ENCODE assay signal across 1 cellular context in the genomic region with DNA sequence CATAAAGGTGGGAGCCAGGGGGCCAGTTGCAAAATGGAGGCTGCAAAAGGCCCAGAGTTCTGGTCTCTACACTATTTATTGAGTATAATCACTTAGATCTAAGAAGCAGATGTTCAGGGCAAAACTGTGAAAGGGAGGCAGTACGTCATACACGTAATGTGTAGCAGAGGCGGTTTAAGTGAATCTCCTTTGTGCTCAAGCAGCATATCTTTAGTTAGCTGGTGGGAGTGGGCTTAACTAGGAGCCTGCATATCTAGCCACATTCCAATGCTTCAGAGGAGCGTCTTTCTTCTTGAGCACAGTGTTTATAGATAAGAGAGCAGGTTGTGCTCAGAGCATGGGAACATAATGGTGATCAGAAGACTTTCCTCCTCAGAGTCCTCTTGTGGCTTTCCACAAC.
TF ChIP-seq lines count a peak whose summit lies in the region.
"Not testable (repeated sequence)": the region's sequence is repeated elsewhere in the genome, so short reads cannot be mapped to it uniquely, and the experiment has no call there.

No MANE protein-coding gene starts in this region.

TF ChIP-seq in K562, 482 proteins besides CTCF, POLR2A, EP300 and RAD21:
- peak; percentile 89 for TF ChIP-seq CREM (IDR thresholded peaks at IDR 0.05; ENCODE audit: low read depth)
- TF ChIP-seq ATF1 (CRISPR knock-in tag; IDR thresholded peaks at IDR 0.05); MYNN (CRISPR knock-in tag; IDR thresholded peaks at IDR 0.05); JUND (tag; IDR thresholded peaks at IDR 0.05; ENCODE audit: borderline replicate concordance, low read depth, low read length); CREB1 (IDR thresholded peaks at IDR 0.05); FOXM1 (CRISPR knock-in tag; IDR thresholded peaks at IDR 0.05; ENCODE audit: low read depth); TEAD4 (CRISPR knock-in tag; IDR thresholded peaks at IDR 0.05; ENCODE audit: borderline replicate concordance): not testable (repeated sequence)
- TF ChIP-seq ATF1 (tag; IDR thresholded peaks at IDR 0.05), result peak; percentile 75
- peak; percentile 44; the same call in 1 of the 2 replicates for TF ChIP-seq CTBP1 (IDR thresholded peaks at IDR 0.05; ENCODE audit: borderline replicate concordance)
- peak; percentile 46; the same call in 1 of the 2 replicates for TF ChIP-seq SMARCE1 (IDR thresholded peaks at IDR 0.05)
- 0 out of 2 replicates have a peak, but pooled peaks have one; percentile 14 for TF ChIP-seq PHF8 (IDR thresholded peaks at IDR 0.05; ENCODE audit: borderline replicate concordance, low read length)
- peak; percentile 75; the same call in 1 of the 2 replicates for TF ChIP-seq ATF7 (IDR thresholded peaks at IDR 0.05)
- peak; percentile 30 for TF ChIP-seq HDAC3 (IDR thresholded peaks at IDR 0.05; ENCODE audit: borderline replicate concordance, partially characterized antibody)
- 0 out of 2 replicates have a peak, but pooled peaks have one; percentile 25 for TF ChIP-seq MTA1 (IDR thresholded peaks at IDR 0.05; ENCODE audit: borderline replicate concordance)
- peak; percentile 79 for TF ChIP-seq NCOR1 (IDR thresholded peaks at IDR 0.05)
- TF ChIP-seq, protein P1, sequence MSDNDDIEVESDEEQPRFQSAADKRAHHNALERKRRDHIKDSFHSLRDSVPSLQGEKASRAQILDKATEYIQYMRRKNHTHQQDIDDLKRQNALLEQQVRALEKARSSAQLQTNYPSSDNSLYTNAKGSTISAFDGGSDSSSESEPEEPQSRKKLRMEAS (CRISPR knock-in tag; IDR thresholded peaks at IDR 0.05), result peak; percentile 40; the same call in 1 of the 2 replicates
- TF ChIP-seq TAL1 (IDR thresholded peaks at IDR 0.05), result peak; percentile 80
- TF ChIP-seq MYNN (IDR thresholded peaks at IDR 0.05), result 0 out of 2 replicates have a peak, but pooled peaks have one; percentile 18
- peak; percentile 89 for TF ChIP-seq CBFA2T2 (conservative IDR thresholded peaks at IDR 0.05)
- peak; percentile 54 for TF ChIP-seq NFIC (IDR thresholded peaks at IDR 0.05)
- 0 out of 2 replicates have a peak, but pooled peaks have one; percentile 17 for TF ChIP-seq PML (IDR thresholded peaks at IDR 0.05; ENCODE audit: low read length)
- TF ChIP-seq L3MBTL2 (IDR thresholded peaks at IDR 0.05), result peak; percentile 25; the same call in 1 of the 2 replicates
- peak; percentile 31; the same call in 1 of the 2 replicates for TF ChIP-seq EGR1 (conservative IDR thresholded peaks at IDR 0.05)
- TF ChIP-seq SOX6 (IDR thresholded peaks at IDR 0.05), result peak; percentile 79
- 0 out of 2 replicates have a peak, but pooled peaks have one; percentile 19 for TF ChIP-seq JUND (IDR thresholded peaks at IDR 0.05; ENCODE audit: borderline replicate concordance, low read depth, low read length)
- peak; percentile 37; the same call in 1 of the 2 replicates for TF ChIP-seq STAT5A (IDR thresholded peaks at IDR 0.05; ENCODE audit: borderline replicate concordance, low read length)
- peak; percentile 61 to 84; a peak in 3 of 4 replicates for TF ChIP-seq TRIM24 (IDR thresholded peaks at IDR 0.05)
- TF ChIP-seq MNT (conservative IDR thresholded peaks at IDR 0.05), result peak in 1 of 2 experiments; percentile 3; a peak in 1 of 4 replicates
- TF ChIP-seq ARID1B (IDR thresholded peaks at IDR 0.05), result peak; percentile 85
- peak; percentile 57; the same call in 1 of the 2 replicates for TF ChIP-seq CREB1 (CRISPR knock-in tag; IDR thresholded peaks at IDR 0.05)
- TF ChIP-seq TCF3 (CRISPR knock-in tag; IDR thresholded peaks at IDR 0.05), result peak; percentile 79
- peak; percentile 60 for TF ChIP-seq SMARCA4 (IDR thresholded peaks at IDR 0.05)
- TF ChIP-seq TEAD1 (CRISPR knock-in tag; IDR thresholded peaks at IDR 0.05), result peak; percentile 39 to 91; a peak in 3 of 4 replicates
- TF ChIP-seq GATA2 (CRISPR knock-in tag; IDR thresholded peaks at IDR 0.05), result peak; percentile 68
- peak in 1 of 2 experiments; percentile 44; a peak in 2 of 4 replicates for TF ChIP-seq RCOR1 (IDR thresholded peaks at IDR 0.05; ENCODE audit: borderline replicate concordance in 1 of 2, low read depth in 2 of 2, low read length in 2 of 2)
- peak; percentile 56 for TF ChIP-seq ZFX (CRISPR knock-in tag; IDR thresholded peaks at IDR 0.05)
- TF ChIP-seq FOXA3 (CRISPR knock-in tag; conservative IDR thresholded peaks at IDR 0.05 in 1 of 2, IDR thresholded peaks at IDR 0.05 in 1 of 2), result peak in 1 of 2 experiments; percentile 16; a peak in 1 of 4 replicates
- TF ChIP-seq, protein P2, sequence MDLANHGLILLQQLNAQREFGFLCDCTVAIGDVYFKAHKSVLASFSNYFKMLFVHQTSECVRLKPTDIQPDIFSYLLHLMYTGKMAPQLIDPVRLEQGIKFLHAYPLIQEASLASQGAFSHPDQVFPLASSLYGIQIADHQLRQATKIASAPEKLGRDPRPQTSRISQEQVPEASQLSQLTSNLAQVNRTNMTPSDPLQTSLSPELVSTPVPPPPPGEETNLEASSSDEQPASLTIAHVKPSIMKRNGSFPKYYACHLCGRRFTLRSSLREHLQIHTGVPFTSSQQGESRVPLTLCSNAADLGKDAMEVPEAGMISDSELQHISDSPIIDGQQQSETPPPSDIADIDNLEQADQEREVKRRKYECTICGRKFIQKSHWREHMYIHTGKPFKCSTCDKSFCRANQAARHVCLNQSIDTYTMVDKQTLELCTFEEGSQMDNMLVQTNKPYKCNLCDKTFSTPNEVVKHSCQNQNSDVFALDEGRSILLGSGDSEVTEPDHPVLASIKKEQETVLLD (IDR thresholded peaks at IDR 0.05), result peak; percentile 39; the same call in 1 of the 2 replicates
- peak; percentile 33; the same call in 1 of the 2 replicates for TF ChIP-seq FOXM1 (IDR thresholded peaks at IDR 0.05; ENCODE audit: low read depth)
- peak; percentile 64; the same call in 1 of the 2 replicates for TF ChIP-seq POLR2AphosphoS5 (IDR thresholded peaks at IDR 0.05; ENCODE audit: control insufficient read depth, insufficient read depth, low read depth, low read length)
- peak; percentile 74 for TF ChIP-seq CXXC5 (CRISPR knock-in tag; IDR thresholded peaks at IDR 0.05)
- TF ChIP-seq, protein P3, sequence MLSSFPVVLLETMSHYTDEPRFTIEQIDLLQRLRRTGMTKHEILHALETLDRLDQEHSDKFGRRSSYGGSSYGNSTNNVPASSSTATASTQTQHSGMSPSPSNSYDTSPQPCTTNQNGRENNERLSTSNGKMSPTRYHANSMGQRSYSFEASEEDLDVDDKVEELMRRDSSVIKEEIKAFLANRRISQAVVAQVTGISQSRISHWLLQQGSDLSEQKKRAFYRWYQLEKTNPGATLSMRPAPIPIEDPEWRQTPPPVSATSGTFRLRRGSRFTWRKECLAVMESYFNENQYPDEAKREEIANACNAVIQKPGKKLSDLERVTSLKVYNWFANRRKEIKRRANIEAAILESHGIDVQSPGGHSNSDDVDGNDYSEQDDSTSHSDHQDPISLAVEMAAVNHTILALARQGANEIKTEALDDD (IDR thresholded peaks at IDR 0.05), result peak; percentile 99
- peak in 1 of 2 experiments; percentile 38; a peak in 2 of 4 replicates for TF ChIP-seq NRF1 (conservative IDR thresholded peaks at IDR 0.05 in 1 of 2, IDR thresholded peaks at IDR 0.05 in 1 of 2)
- 0 out of 4 replicates have a peak, but pooled peaks of 1 of the 2 experiments have one; percentile 10 for TF ChIP-seq KDM1A (IDR thresholded peaks at IDR 0.05)
- peak; percentile 91 for TF ChIP-seq CBFA2T3 (IDR thresholded peaks at IDR 0.05)
- TF ChIP-seq FOXK2 (conservative IDR thresholded peaks at IDR 0.05 in 1 of 2, IDR thresholded peaks at IDR 0.05 in 1 of 2; ENCODE audit: low read depth in 2 of 2), result 0 out of 4 replicates have a peak, but pooled peaks of 1 of the 2 experiments have one; percentile 18
- peak; percentile 73; the same call in 1 of the 2 replicates for TF ChIP-seq KLF16 (IDR thresholded peaks at IDR 0.05)
- peak in 1 of 2 experiments; percentile 38; a peak in 2 of 4 replicates for TF ChIP-seq MAZ (CRISPR knock-in tag; conservative IDR thresholded peaks at IDR 0.05 in 1 of 2, IDR thresholded peaks at IDR 0.05 in 1 of 2)
- TF ChIP-seq TEAD4 (IDR thresholded peaks at IDR 0.05; ENCODE audit: low read length), result peak; percentile 84
- peak; percentile 79 for TF ChIP-seq DPF2 (IDR thresholded peaks at IDR 0.05)
- TF ChIP-seq MTA2 (IDR thresholded peaks at IDR 0.05; ENCODE audit: low read depth), result peak; percentile 25; the same call in 1 of the 2 replicates
- peak; percentile 24; the same call in 1 of the 2 replicates for TF ChIP-seq ZNF263 (CRISPR knock-in tag; IDR thresholded peaks at IDR 0.05; ENCODE audit: borderline replicate concordance)
- TF ChIP-seq HNRNPLL (IDR thresholded peaks at IDR 0.05; ENCODE audit: low read depth, low read length, poor library complexity, severe bottlenecking), result peak; percentile 87
